ENCODE assay signal across 11 cellular contexts in the genomic region with DNA sequence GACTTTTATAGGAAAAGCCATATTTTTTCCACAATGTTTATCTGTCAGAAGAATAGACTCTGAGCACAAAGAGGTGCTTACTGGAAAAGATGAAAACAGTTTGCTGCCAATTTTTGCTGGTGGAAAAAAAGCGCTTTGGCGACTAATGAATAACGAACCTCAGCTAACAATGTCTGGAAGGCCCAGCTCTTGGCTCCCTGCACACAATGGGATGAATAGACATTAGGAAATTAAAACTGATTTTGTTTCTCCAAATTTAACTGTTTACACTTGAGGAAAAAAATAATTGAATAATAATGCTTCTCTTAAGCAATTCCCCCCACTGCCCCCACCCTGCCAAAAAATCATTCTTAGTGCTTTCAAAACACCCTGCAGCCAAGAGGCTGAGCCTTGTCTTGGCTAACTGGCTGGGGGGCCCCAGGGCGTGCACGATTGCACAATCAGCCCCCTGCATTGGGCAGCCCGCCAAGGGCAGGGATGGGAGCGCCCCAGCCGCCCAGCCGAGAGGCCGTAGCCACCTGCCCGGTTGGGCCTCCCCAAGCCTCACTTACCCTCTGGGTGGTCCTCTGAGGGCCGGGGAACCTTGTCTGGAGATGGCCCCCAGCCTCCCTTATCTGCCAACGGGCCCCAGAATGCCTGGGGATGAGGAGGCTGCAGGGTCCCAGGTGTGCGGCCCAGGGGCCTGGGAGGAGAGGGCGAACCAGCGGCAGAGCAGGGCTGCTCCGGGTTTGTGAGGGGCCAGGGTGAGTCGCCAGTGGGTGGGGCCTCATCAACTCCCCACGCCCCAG. TPM values are rescaled to one million over a fixed set of nuclear protein-coding genes. Genes with fewer than 3 reads are reported as not detected.
A peak's percentile ranks its signal among the peaks of the same experiment; 100 is the strongest.
DNase-seq lines count a peak whose midpoint lies in the region; ATAC-seq, FAIRE-seq and TF ChIP-seq lines count a peak whose summit lies in the region.
"Had no signal": no experiment of that assay in that cellular context is flagged by ENCODE, and none has a peak within 500 bp of the region (broad histone marks: within the 10 kb centered on the region; RNA-seq: fewer than 3 reads in every experiment).

No MANE protein-coding gene starts in this region.

- DNase-seq in D341Med (ENCODE audit: low spot score) (peak; percentile 36), Peyer's patch (peak in 2 of 3 donors; percentile 66 to 73), frontal cortex (ENCODE audit: low spot score in 2 of 2) (peak; percentile 62 to 81), GM19240 (ENCODE audit: insufficient read length, low spot score) (no peak), islet precursor cell (no peak)
- DNase-seq in stimulated activated CD4-positive, alpha-beta T cell treated with anti-CD3 and anti-CD28 coated beads, Interleukin-12 subunit alpha, Interleukin-12 subunit beta, amount 100 ng/mL, for 4 hours, result no peak
- DNase-seq: activated T-cell treated with anti-CD3 and anti-CD28 coated beads, Interleukin-2, amount 50 U/mL, for 4 hours; NCI-H2107; stimulated activated CD4-positive, alpha-beta T cell treated with anti-CD3 and anti-CD28 coated beads, Interleukin-2, amount 100 ng/mL, for 48 hours had no signal

- no peak for ATAC-seq in HG03175 (IDR thresholded peaks at IDR 0.05; ENCODE audit: unreplicated experiment)
- ATAC-seq: activated T-cell treated with anti-CD3 and anti-CD28 coated beads, Interleukin-2, amount 50 U/mL, for 4 hours had no signal

- TF ChIP-seq POLR2A in Peyer's patch (IDR thresholded peaks at IDR 0.05), result no peak

- no peak overlapping the region for H2AFZ ChIP-seq in parathyroid adenoma

- H3K79me2 ChIP-seq in parathyroid adenoma, result no peaks in the 10 kb centered on the region

- no peak overlapping the region for H3K4me2 ChIP-seq in parathyroid adenoma (ENCODE audit: low read length)

- no peaks in the 10 kb centered on the region for H3K27me3 ChIP-seq in Peyer's patch
- H3K27me3 ChIP-seq in parathyroid adenoma (ENCODE audit: control insufficient read depth, insufficient read depth, low read length), result no peaks in the 10 kb centered on the region

- H3K27ac ChIP-seq in Peyer's patch (peak overlapping the region; percentile 34 to 63 (median 52)), parathyroid adenoma (peak overlapping the region; percentile 64)

- H3K4me3 ChIP-seq in Peyer's patch (no peak overlapping the region), parathyroid adenoma (ENCODE audit: low read depth, low read length) (no peak overlapping the region)

- no peak overlapping the region for H3K9ac ChIP-seq in parathyroid adenoma

- H3K36me3 ChIP-seq in Peyer's patch (peaks cover 0 to 20% (median 0%) of the 10 kb centered on the region in 3 donors), parathyroid adenoma (ENCODE audit: control insufficient read depth, insufficient read depth, low read length) (no peaks in the 10 kb centered on the region)

- no peak for TF ChIP-seq CTCF in Peyer's patch (IDR thresholded peaks at IDR 0.05)
- TF ChIP-seq CTCF in parathyroid adenoma (IDR thresholded peaks at IDR 0.05), result no peak

- FAIRE-seq in frontal cortex (lab: Jason Lieb, UNC), result peak; percentile 64

- H3K9me3 ChIP-seq in Peyer's patch (no peaks in the 10 kb centered on the region), parathyroid adenoma (ENCODE audit: control insufficient read depth, low read length) (no peaks in the 10 kb centered on the region)

- peaks cover 0 to 70% (median 9%) of the 10 kb centered on the region in 4 donors for H3K4me1 ChIP-seq in Peyer's patch
- H3K4me1 ChIP-seq in parathyroid adenoma, result peaks cover 3% of the 10 kb centered on the region

RNA-seq across cellular contexts. Expression of gene CEBPG, which starts 16.8 kb away (rescaled TPM):
- total RNA-seq in Peyer's patch (10 to 100 TPM; 33.0 to 75.5 (median 50.5) TPM), frontal cortex (54.6 TPM)

Comparison
In these comparisons a context has a peak if more than half of its experiments do, and no peak if none do; other contexts are left out.
1. DNase-seq: peak in D341Med (single experiment), Peyer's patch (2 of 3) and frontal cortex (2 of 2); none in stimulated activated CD4-positive, alpha-beta T cell treated with anti-CD3 and anti-CD28 coated beads, Interleukin-12 subunit alpha, Interleukin-12 subunit beta, amount 100 ng/mL, for 4 hours (single experiment), GM19240 (single experiment) and islet precursor cell (single experiment).